12 cellular contexts compared by ENCODE assay signal in genomic region chr19:54100560-54100959, GRCh38. TPM values are rescaled to one million over a fixed set of nuclear protein-coding genes. Genes with fewer than 3 reads are reported as not detected.
DNase-seq lines count a peak whose midpoint lies in the region; ATAC-seq and TF ChIP-seq lines count a peak whose summit lies in the region.
"Had no signal": no experiment of that assay in that cellular context is flagged by ENCODE, and none has a peak within 500 bp of the region (broad histone marks: within the 10 kb centered on the region; RNA-seq: fewer than 3 reads in every experiment).

Gene OSCAR, minus strand, starts transcription at chr19:54100803. Its CDS starts 11 bp downstream, at chr19:54100792.

- H3F3A ChIP-seq in MM.1S (ENCODE audit: insufficient read depth, low read length): no peaks in the 10 kb centered on the region

- TF ChIP-seq CTCF in CD14-positive monocyte (IDR thresholded peaks at IDR 0.05) (no peak), HEK293 (tag by site-specific recombination; IDR thresholded peaks at IDR 0.05) (no peak), activated B cell treated with CpG ODN at 0.5 μM for 24 hours (IDR thresholded peaks at IDR 0.05) (no peak), MM.1S (IDR thresholded peaks at IDR 0.05; ENCODE audit: low read length) (no peak)

- peaks cover 3 to 15% of the 10 kb centered on the region in 2 experiments; a peak in 2 of 3 replicates for H3K36me3 ChIP-seq in HEK293 (ENCODE audit: control insufficient read depth in 2 of 2, insufficient read depth in 1 of 2, low read length in 2 of 2)
- H3K36me3 ChIP-seq in mesendoderm (ENCODE audit: control insufficient read depth, insufficient read depth, low read length): no peaks in the 10 kb centered on the region
- no peaks in the 10 kb centered on the region for H3K36me3 ChIP-seq in MM.1S (replicated peaks; ENCODE audit: insufficient read depth, low read length)

- H3K27me3 Mint-ChIP-seq in CD14-positive monocyte (ENCODE audit: low read depth in 3 of 3) (peaks cover 0 to 3% (median 0%) of the 10 kb centered on the region in 3 donors), activated B cell treated with CpG ODN at 0.5 μM for 24 hours (peaks cover 5% of the 10 kb centered on the region)

- H2AK5ac ChIP-seq in mesendoderm (ENCODE audit: low read length): no peak within 1 kb of the TSS

- no peaks in the 10 kb centered on the region for H4K20me1 ChIP-seq in MM.1S (ENCODE audit: insufficient read depth, low read length)

- H3K27ac Mint-ChIP-seq in CD14-positive monocyte (peak within 1 kb of the TSS; percentile 96 to 99 (median 98)), activated B cell treated with CpG ODN at 0.5 μM for 24 hours (peak within 1 kb of the TSS; percentile 18)

- H3K79me2 ChIP-seq in mesendoderm (ENCODE audit: control insufficient read depth, insufficient read depth, low read length): peaks cover 7% of the 10 kb centered on the region
- H3K79me2 ChIP-seq in MM.1S (ENCODE audit: low read length): peaks cover 28% of the 10 kb centered on the region

- H2BK15ac ChIP-seq in mesendoderm (replicated peaks; ENCODE audit: low read depth): no peak within 1 kb of the TSS

- H3K4me2 ChIP-seq in mesendoderm (ENCODE audit: low read length) (no peak within 1 kb of the TSS), MM.1S (ENCODE audit: low read depth, low read length) (no peak within 1 kb of the TSS)

- no peak within 1 kb of the TSS for H3K23ac ChIP-seq in mesendoderm (ENCODE audit: low read length)

- H3K4me1 Mint-ChIP-seq in CD14-positive monocyte (peaks cover 63% of the 10 kb centered on the region), activated B cell treated with CpG ODN at 0.5 μM for 24 hours (peaks cover 21% of the 10 kb centered on the region)

- H2BK120ac ChIP-seq in mesendoderm (ENCODE audit: low read depth, low read length): no peak within 1 kb of the TSS

- no CpG with 5 or more reads among the region's 5 CpGs for WGBS in mesendoderm (ENCODE audit: extremely low coverage, insufficient coverage, low lambda C conversion rate)

- H3K79me1 ChIP-seq in mesendoderm (ENCODE audit: low read length): peaks cover under 1% of the 10 kb centered on the region

- H3K9ac ChIP-seq in mesendoderm (ENCODE audit: low read length): no peak within 1 kb of the TSS
- no peak within 1 kb of the TSS for H3K9ac ChIP-seq in MM.1S (ENCODE audit: low read length)

- peak; percentile 87 for DNase-seq in CD14-positive monocyte (ENCODE audit: low spot score)
- DNase-seq in activated B cell treated with CpG ODN at 0.5 μM for 24 hours: no peak
- no peak for DNase-seq in mesendoderm
- DNase-seq in NCI-H510A (lab: John Stamatoyannopoulos, UW): no peak
- DNase-seq in MM.1S: no peak
- no peak for DNase-seq in NCI-H524 treated with DMSO at 0.1 percent for 48 hours (lab: John Stamatoyannopoulos, UW)
- DNase-seq: islet precursor cell, NCI-H1092, stomach had no signal

- no peak within 1 kb of the TSS for H4K8ac ChIP-seq in mesendoderm (ENCODE audit: low read depth, low read length)

- H3K9me2 ChIP-seq in MM.1S (replicated peaks; ENCODE audit: insufficient read depth, low read length): no peaks in the 10 kb centered on the region

- no peak within 1 kb of the TSS for H4K5ac ChIP-seq in mesendoderm (ENCODE audit: low read length)

- H3K4me1 ChIP-seq in HEK293 (ENCODE audit: control insufficient read depth, insufficient read depth, low read length): peaks cover 2% of the 10 kb centered on the region; the same call in 1 of the 2 replicates
- H3K4me1 ChIP-seq in mesendoderm (ENCODE audit: control insufficient read depth, low read depth, low read length): no peaks in the 10 kb centered on the region
- no peaks in the 10 kb centered on the region for H3K4me1 ChIP-seq in MM.1S (ENCODE audit: low read length)

- H3K4me3 Mint-ChIP-seq in CD14-positive monocyte: peak within 1 kb of the TSS; percentile 90 to 94
- H3K4me3 Mint-ChIP-seq in activated B cell treated with CpG ODN at 0.5 μM for 24 hours: peak within 1 kb of the TSS; percentile 47

- no peak within 1 kb of the TSS for H3K4ac ChIP-seq in mesendoderm (ENCODE audit: low read depth, low read length)

- no peak within 1 kb of the TSS for H2BK5ac ChIP-seq in mesendoderm (ENCODE audit: low read length)

- H3K4me3 ChIP-seq in HEK293 (ENCODE audit: low read depth, low read length) (no peak within 1 kb of the TSS), mesendoderm (ENCODE audit: low read length) (no peak within 1 kb of the TSS), MM.1S (ENCODE audit: low read length) (no peak within 1 kb of the TSS)

- no peak within 1 kb of the TSS for H3K27ac ChIP-seq in HEK293 (ENCODE audit: extremely low read depth, low read depth, low read length)
- H3K27ac ChIP-seq in mesendoderm (ENCODE audit: low read depth, low read length): no peak within 1 kb of the TSS
- no peak within 1 kb of the TSS for H3K27ac ChIP-seq in MM.1S (ENCODE audit: low read length)
- H3K27ac ChIP-seq: Peyer's patch had no signal

- H3K9me3 ChIP-seq in HEK293 (ENCODE audit: control insufficient read depth, insufficient read depth, low read depth, low read length) (no peaks in the 10 kb centered on the region), MM.1S (replicated peaks; ENCODE audit: insufficient read depth, low read length) (no peaks in the 10 kb centered on the region)
- H3K9me3 ChIP-seq: Peyer's patch, stomach had no signal

- H3K18ac ChIP-seq in mesendoderm (ENCODE audit: low read length): no peak within 1 kb of the TSS

- peaks cover 10 to 27% of the 10 kb centered on the region in 2 donors for H3K36me3 Mint-ChIP-seq in CD14-positive monocyte
- peaks cover 6% of the 10 kb centered on the region for H3K36me3 Mint-ChIP-seq in activated B cell treated with CpG ODN at 0.5 μM for 24 hours (ENCODE audit: low read depth)

- no peak within 1 kb of the TSS for H2AFZ ChIP-seq in MM.1S (ENCODE audit: low read length)

- CTCF ChIA-PET in HEK293 (lab: Yijun Ruan, JAX) (interaction anchor here (0.6 kb wide), 2 partner anchors 17 to 306 kb away, joined by 3 to 4 read pairs; no protein-coding TSS in a partner anchor), activated B cell treated with CpG ODN at 0.5 μM for 24 hours (lab: Charles Lee) (no interaction called here)

- H3K56ac ChIP-seq in mesendoderm (ENCODE audit: low read length): peak within 1 kb of the TSS; percentile 7

- POLR2A ChIA-PET in HEK293 (lab: Yijun Ruan, JAX): no interaction called here
- POLR2A ChIA-PET in activated B cell treated with CpG ODN at 0.5 μM for 24 hours (lab: Charles Lee): no interaction called here

- H3K27me3 ChIP-seq in mesendoderm (ENCODE audit: insufficient read depth, low read length, poor library complexity) (no peaks in the 10 kb centered on the region), MM.1S (replicated peaks; ENCODE audit: insufficient read depth, low read length) (peaks cover 22% of the 10 kb centered on the region)
- H3K27me3 ChIP-seq: Peyer's patch had no signal

- ATAC-seq in activated B cell treated with CpG ODN at 0.5 μM for 24 hours (ENCODE audit: low read depth) (no peak), GM19035 (IDR thresholded peaks at IDR 0.05; ENCODE audit: unreplicated experiment) (no peak)

- H3K9me3 Mint-ChIP-seq in CD14-positive monocyte (no peaks in the 10 kb centered on the region), activated B cell treated with CpG ODN at 0.5 μM for 24 hours (no peaks in the 10 kb centered on the region)

- intact Hi-C loops in CD14-positive monocyte (cut with micrococcal nuclease) (no loop called here), activated B cell treated with CpG ODN at 0.5 μM for 24 hours (cut with micrococcal nuclease) (loop anchor here (5.0 kb wide), 3 partner anchors 233 to 1463 kb away; partner anchors contain the start of genes MYADM and ZNF83)

TF ChIP-seq in HEK293, 187 proteins besides CTCF, POLR2A, EP300 and RAD21:
- TF ChIP-seq ZNF670 (tag by site-specific recombination; IDR thresholded peaks at IDR 0.05; ENCODE audit: low read depth) (no peak), ZBTB20 (tag by site-specific recombination; IDR thresholded peaks at IDR 0.05) (0 out of 2 replicates have a peak, but pooled peaks have one; percentile 25)

RNA-seq across cellular contexts. Expression of gene OSCAR, which starts in this region (rescaled TPM):
- polyA plus RNA-seq in CD14-positive monocyte: 100 to 1,000 TPM in 1 of 2 donors, 10 to 100 TPM in 1; 81.4 to 126 TPM
- total RNA-seq in activated B cell treated with CpG ODN at 0.5 μM for 24 hours: 0.16 TPM in 1 of 2 replicates, not detected in the other
- 0.29 TPM for polyA plus RNA-seq in mesendoderm (2013, experiment 1 of 2)
- polyA plus RNA-seq in mesendoderm (2013, experiment 2 of 2): 0.28 TPM
